Comparison of ENCODE assay signal across 8 cellular contexts in genomic region chr11:118791015-118791960, GRCh38. TPM values are rescaled to one million over a fixed set of nuclear protein-coding genes. Genes with fewer than 3 reads are reported as not detected.
DNase-seq lines count a peak whose midpoint lies in the region; ATAC-seq and TF ChIP-seq lines count a peak whose summit lies in the region.

TSS of gene DDX6 (minus strand) at chr11:118791164. CDS start at chr11:118786251, 4,913 bp downstream.

- H3K9me3 Mint-ChIP-seq in T-helper 2 cell treated with Interferon-gamma antibody and Interleukin-4, amounts not matched to agents 5 μg/mL and 100 μg/mL, for 36 hours: no peaks in the 10 kb centered on the region

- H3K27ac Mint-ChIP-seq in T-helper 2 cell treated with Interferon-gamma antibody and Interleukin-4, amounts not matched to agents 5 μg/mL and 100 μg/mL, for 36 hours: peak within 1 kb of the TSS; percentile 99

- no peaks in the 10 kb centered on the region for H3K27me3 Mint-ChIP-seq in T-helper 2 cell treated with Interferon-gamma antibody and Interleukin-4, amounts not matched to agents 5 μg/mL and 100 μg/mL, for 36 hours (ENCODE audit: low read depth)

- H3K4me1 ChIP-seq in right atrium auricular region: peaks cover 0 to 38% of the 10 kb centered on the region in 2 donors
- no peaks in the 10 kb centered on the region for H3K4me1 ChIP-seq in urinary bladder (ENCODE audit: insufficient read depth)

- H3K27ac ChIP-seq in right atrium auricular region (peak within 1 kb of the TSS; percentile 98 to 100), urinary bladder (ENCODE audit: low read depth) (peak within 1 kb of the TSS; percentile 100)

- peak; percentile 48 for ATAC-seq in HG02678 (IDR thresholded peaks at IDR 0.05; ENCODE audit: unreplicated experiment)

- H3K27me3 ChIP-seq in right atrium auricular region: no peaks in the 10 kb centered on the region

- H3K4me1 Mint-ChIP-seq in T-helper 2 cell treated with Interferon-gamma antibody and Interleukin-4, amounts not matched to agents 5 μg/mL and 100 μg/mL, for 36 hours (ENCODE audit: low read depth): peaks cover 20% of the 10 kb centered on the region

- peaks cover 17% of the 10 kb centered on the region for H3K36me3 Mint-ChIP-seq in T-helper 2 cell treated with Interferon-gamma antibody and Interleukin-4, amounts not matched to agents 5 μg/mL and 100 μg/mL, for 36 hours (ENCODE audit: low read depth)

- TF ChIP-seq CTCF in right atrium auricular region (IDR thresholded peaks at IDR 0.05): peak in 1 of 2 donors; percentile 50

- H3K4me3 ChIP-seq in right atrium auricular region (peak within 1 kb of the TSS; percentile 63 to 90), urinary bladder (ENCODE audit: low read depth, low read length) (peak within 1 kb of the TSS; percentile 91)

- under 1% methylated on average over 94 of the region's 94 CpGs for WGBS in urinary bladder

- no peaks in the 10 kb centered on the region for H3K9me3 ChIP-seq in right atrium auricular region

- peak; percentile 38 for DNase-seq in GM04503 (ENCODE audit: low read depth)
- DNase-seq in NCI-H1694 treated with DMSO at 0.1 percent for 48 hours (lab: John Stamatoyannopoulos, UW): peak; percentile 2
- peak; percentile 87 for DNase-seq in T-helper 2 cell treated with Interferon-gamma antibody and Interleukin-4, amounts not matched to agents 5 μg/mL and 100 μg/mL, for 36 hours (ENCODE audit: low spot score)
- DNase-seq in anterior cingulate cortex (lab: John Stamatoyannopoulos, UW): peak; percentile 7 to 93 (median 86)
- DNase-seq in right atrium auricular region (ENCODE audit: low spot score): peak; percentile 89
- DNase-seq in pulmonary artery endothelial cell (ENCODE audit: low read depth, low spot score): no peak

- H3K36me3 ChIP-seq in right atrium auricular region: no peaks in the 10 kb centered on the region
- no peaks in the 10 kb centered on the region for H3K36me3 ChIP-seq in urinary bladder (ENCODE audit: insufficient read depth)

- H3K4me3 Mint-ChIP-seq in T-helper 2 cell treated with Interferon-gamma antibody and Interleukin-4, amounts not matched to agents 5 μg/mL and 100 μg/mL, for 36 hours: peak within 1 kb of the TSS; percentile 100

RNA-seq across cellular contexts. Expression of gene DDX6, which starts in this region (rescaled TPM):
- total RNA-seq in right atrium auricular region: 100 to 1,000 TPM in 1 of 2 donors, 10 to 100 TPM in 1; 71.9 to 124 TPM
- 127 and 174 TPM in 2 replicates for total RNA-seq in pulmonary artery endothelial cell
- 212 TPM for total RNA-seq in urinary bladder
- 33.3 TPM for polyA plus RNA-seq in urinary bladder
